Comparison of ENCODE assay signal across 1 cellular context in the genomic region with DNA sequence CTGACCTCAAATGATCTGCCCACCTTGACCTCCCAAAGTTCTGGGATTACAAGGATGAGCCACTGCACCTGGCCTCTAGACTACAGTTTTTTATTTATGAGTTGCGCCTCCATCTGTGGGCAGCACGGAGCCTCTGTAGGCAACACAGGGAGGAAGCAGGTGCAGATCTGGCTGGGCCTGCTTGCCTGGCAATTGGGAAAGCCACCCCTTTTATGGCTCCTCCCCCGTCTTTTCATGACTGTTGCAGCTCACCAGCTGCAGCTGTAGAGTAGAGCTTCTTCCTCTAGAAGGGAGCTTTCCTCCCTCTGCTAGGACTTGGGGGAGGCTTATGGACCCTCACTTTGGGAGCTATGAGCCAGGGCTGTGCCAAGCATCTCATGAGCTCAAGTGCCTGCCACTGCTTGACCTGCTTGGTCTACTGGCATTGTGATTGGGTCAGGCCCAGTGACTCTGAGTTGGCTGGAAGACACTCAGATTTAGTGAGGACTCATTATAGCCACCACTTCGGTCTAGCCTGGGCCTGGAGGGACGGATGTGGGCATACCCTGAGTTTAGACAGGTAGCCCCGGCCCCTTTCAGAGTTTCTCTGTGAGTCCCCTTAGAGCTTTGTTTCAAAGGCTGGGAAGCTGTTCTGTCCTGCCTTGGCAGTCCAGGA.
TF ChIP-seq lines count a peak whose summit lies in the region.

No MANE protein-coding gene starts in this region.

TF ChIP-seq in endothelial cell of umbilical vein, 7 proteins besides CTCF, POLR2A, EP300 and RAD21:
- TF ChIP-seq JUN (IDR thresholded peaks at IDR 0.05; ENCODE audit: borderline replicate concordance, insufficient read depth, insufficient read length, low read depth): no peak
- no peak for TF ChIP-seq FOS (IDR thresholded peaks at IDR 0.05; ENCODE audit: borderline replicate concordance, insufficient read depth, low read length)
- TF ChIP-seq MYC (IDR thresholded peaks at IDR 0.05; ENCODE audit: low read depth, low read length): no peak
- no peak for TF ChIP-seq MAX (IDR thresholded peaks at IDR 0.05; ENCODE audit: insufficient read depth, insufficient read length)
- TF ChIP-seq EZH2 (IDR thresholded peaks at IDR 0.05; ENCODE audit: borderline replicate concordance, low read depth, low read length, severe bottlenecking): no peak
- no peak for TF ChIP-seq POLR2AphosphoS5 (IDR thresholded peaks at IDR 0.05; ENCODE audit: insufficient read depth, low read depth, low read length)
- no peak for TF ChIP-seq GATA2 (IDR thresholded peaks at IDR 0.05; ENCODE audit: insufficient read depth, insufficient read length, low read depth, low read length)
